Comparison of ENCODE assay signal across 8 cellular contexts in genomic region chr3:142578309-142579223, GRCh38. TPM values are rescaled to one million over a fixed set of nuclear protein-coding genes. Genes with fewer than 3 reads are reported as not detected.
DNase-seq lines count a peak whose midpoint lies in the region; ATAC-seq and TF ChIP-seq lines count a peak whose summit lies in the region.

Gene ATR (minus strand): TSS chr3:142578733. CDS start chr3:142578704, 29 bp downstream.

- H3K4me3 Mint-ChIP-seq in activated CD4-positive, alpha-beta T cell treated with anti-CD3 and anti-CD28 coated beads for 36 hours: peak within 1 kb of the TSS; percentile 97

- POLR2A ChIA-PET in activated CD4-positive, alpha-beta T cell treated with anti-CD3 and anti-CD28 coated beads for 36 hours (lab: Charles Lee): interaction anchor here (0.6 to 2.6 kb wide), 8 partner anchors 8 to 542 kb away, joined by 3 to 15 read pairs (median 4); partner anchors contain the start of genes PLS1, TRPC1 and U2SURP

- H3K27me3 Mint-ChIP-seq in activated CD4-positive, alpha-beta T cell treated with anti-CD3 and anti-CD28 coated beads for 36 hours: no peaks in the 10 kb centered on the region

- no peaks in the 10 kb centered on the region for H3K9me3 Mint-ChIP-seq in activated CD4-positive, alpha-beta T cell treated with anti-CD3 and anti-CD28 coated beads for 36 hours (ENCODE audit: low read depth)

- intact Hi-C loops in activated CD4-positive, alpha-beta T cell treated with anti-CD3 and anti-CD28 coated beads for 36 hours (cut with DNase I, micrococcal nuclease): loop anchor here (1.0 to 5.0 kb wide), 9 partner anchors 18 to 1394 kb away; partner anchors contain the start of genes PLS1 (in 2 of the 2), TRPC1 (in 2 of the 2), U2SURP (in 2 of the 2) and ATP1B3 (in 1 of the 2)

- no peak for TF ChIP-seq CTCF in choroid plexus epithelial cell (conservative IDR thresholded peaks at IDR 0.05; ENCODE audit: low read depth, low read length)

- ATAC-seq in HG03442 (IDR thresholded peaks at IDR 0.05; ENCODE audit: unreplicated experiment): peak; percentile 95
- ATAC-seq in activated CD4-positive, alpha-beta T cell treated with anti-CD3 and anti-CD28 coated beads for 36 hours: peak; percentile 96

- peak within 1 kb of the TSS; percentile 99 for H3K27ac Mint-ChIP-seq in activated CD4-positive, alpha-beta T cell treated with anti-CD3 and anti-CD28 coated beads for 36 hours

- H3K4me1 Mint-ChIP-seq in activated CD4-positive, alpha-beta T cell treated with anti-CD3 and anti-CD28 coated beads for 36 hours: peaks cover 43% of the 10 kb centered on the region

- H3K36me3 Mint-ChIP-seq in activated CD4-positive, alpha-beta T cell treated with anti-CD3 and anti-CD28 coated beads for 36 hours (ENCODE audit: low read depth): peaks cover 13% of the 10 kb centered on the region

- CTCF ChIA-PET in activated CD4-positive, alpha-beta T cell treated with anti-CD3 and anti-CD28 coated beads for 36 hours (lab: Charles Lee): interaction anchor here (0.6 to 1.3 kb wide), 4 partner anchors 145 to 1138 kb away, joined by 3 read pairs; partner anchors contain the start of gene TRPC1

- DNase-seq in Ammon's horn (ENCODE audit: low spot score): peak; percentile 95
- peak; percentile 87 for DNase-seq in GM19238 (ENCODE audit: insufficient read length, low spot score)
- DNase-seq in NCI-H524 (lab: John Stamatoyannopoulos, UW): peak; percentile 95 to 97
- DNase-seq in activated CD4-positive, alpha-beta T cell treated with anti-CD3 and anti-CD28 coated beads for 36 hours: peak; percentile 98
- peak; percentile 96 for DNase-seq in choroid plexus epithelial cell (ENCODE audit: low read depth)
- peak; percentile 98 for DNase-seq in kidney tubule cell (ENCODE audit: low spot score)
- peak; percentile 93 to 97 (median 94) for DNase-seq in stimulated activated CD4-positive, alpha-beta T cell treated with anti-CD3 and anti-CD28 coated beads, Interleukin-1b, Interleukin-23, amount 100 ng/mL, for 24 hours (ENCODE audit: low read depth in 4 of 4, low spot score in 1 of 4)

- peak within 1 kb of the TSS; percentile 98 for H3K4me3 ChIP-seq in choroid plexus epithelial cell (ENCODE audit: low read depth, low read length)

RNA-seq across cellular contexts. Expression of gene ATR, which starts in this region (rescaled TPM):
- total RNA-seq in activated CD4-positive, alpha-beta T cell treated with anti-CD3 and anti-CD28 coated beads for 36 hours: 10 to 100 TPM; 36.1 to 39.9 TPM

Comparison
In these comparisons a context has a peak if more than half of its experiments do, and no peak if none do; other contexts are left out.
1. Peak in every context shown above with its lines: DNase-seq, ATAC-seq and H3K4me3 ChIP-seq.